ENCODE assay signal across 20 cellular contexts in genomic region chr13:76754414-76754813, GRCh38.
A peak's percentile ranks its signal among the peaks of the same experiment; 100 is the strongest.
DNase-seq lines count a peak whose midpoint lies in the region; ATAC-seq, FAIRE-seq and TF ChIP-seq lines count a peak whose summit lies in the region.
"Had no signal": no experiment of that assay in that cellular context is flagged by ENCODE, and none has a peak within 500 bp of the region (broad histone marks: within the 10 kb centered on the region; RNA-seq: fewer than 3 reads in every experiment).

No MANE protein-coding gene starts in this region.

- peak; percentile 42 to 72 (median 56) for ATAC-seq in right lobe of liver
- ATAC-seq in HepG2 = no peak
- ATAC-seq in right cardiac atrium = peak; percentile 54 to 92
- no peak for ATAC-seq in naive thymus-derived CD4-positive, alpha-beta T cell
- ATAC-seq: left colon, Panc1, WTC11 had no signal

- H3K9me3 Mint-ChIP-seq in naive thymus-derived CD4-positive, alpha-beta T cell = no peaks in the 10 kb centered on the region
- H3K9me3 Mint-ChIP-seq: endodermal cell, WTC11 had no signal

- H3K9me3 ChIP-seq in right lobe of liver = no peaks in the 10 kb centered on the region
- no peaks in the 10 kb centered on the region for H3K9me3 ChIP-seq in HepG2 (ENCODE audit: low read length)
- H3K9me3 ChIP-seq in right cardiac atrium (ENCODE audit: control insufficient read depth, low read length) = no peaks in the 10 kb centered on the region
- H3K9me3 ChIP-seq in vagina = no peaks in the 10 kb centered on the region
- no peaks in the 10 kb centered on the region for H3K9me3 ChIP-seq in naive thymus-derived CD4-positive, alpha-beta T cell (ENCODE audit: control insufficient read depth in 2 of 3, low read length in 3 of 3)

- H3K4me1 ChIP-seq in right lobe of liver (no peaks in the 10 kb centered on the region), HepG2 (ENCODE audit: insufficient read depth, low read length) (no peaks in the 10 kb centered on the region), right cardiac atrium (ENCODE audit: control insufficient read depth, insufficient read depth, low read length) (peaks cover 2% of the 10 kb centered on the region), vagina (no peaks in the 10 kb centered on the region)
- no peaks in the 10 kb centered on the region for H3K4me1 ChIP-seq in naive thymus-derived CD4-positive, alpha-beta T cell (ENCODE audit: control insufficient read depth in 2 of 2, insufficient read depth in 2 of 2, low read length in 2 of 2)

- TF ChIP-seq POLR2A in right lobe of liver (IDR thresholded peaks at IDR 0.05) (no peak), HepG2 (IDR thresholded peaks at IDR 0.05; ENCODE audit: insufficient read depth in 1 of 2, low read depth in 2 of 2, low read length in 2 of 2) (no peak), vagina (IDR thresholded peaks at IDR 0.05) (no peak)

- H3K27me3 Mint-ChIP-seq in naive thymus-derived CD4-positive, alpha-beta T cell = peaks cover 0 to 26% (median 10%) of the 10 kb centered on the region in 5 donors
- H3K27me3 Mint-ChIP-seq: naive B cell had no signal

- POLR2A ChIA-PET in HepG2 (lab: Yijun Ruan, JAX) = no interaction called here
- POLR2A ChIA-PET in naive thymus-derived CD4-positive, alpha-beta T cell (lab: Charles Lee) = interaction anchor here (0.6 kb wide), 1 partner anchor 22 kb away, joined by 4 read pairs; no protein-coding TSS in a partner anchor

- H3K4me3 ChIP-seq in right lobe of liver = no peak overlapping the region
- H3K4me3 ChIP-seq in HepG2 (replicated peaks in 1 of 3; ENCODE audit: insufficient read depth in 1 of 3, low read depth in 2 of 3, low read length in 3 of 3) = no peak overlapping the region
- H3K4me3 ChIP-seq in epithelial cell of esophagus (ENCODE audit: low read length) = no peak overlapping the region
- H3K4me3 ChIP-seq in right cardiac atrium (ENCODE audit: low read length) = no peak overlapping the region
- H3K4me3 ChIP-seq in vagina = no peak overlapping the region
- no peak overlapping the region for H3K4me3 ChIP-seq in naive thymus-derived CD4-positive, alpha-beta T cell (ENCODE audit: low read length)

- CTCF ChIA-PET in HepG2 (lab: Yijun Ruan, JAX; ENCODE audit: low intra/inter-chr PET ratio, low total read pairs) = no interaction called here
- CTCF ChIA-PET in naive thymus-derived CD4-positive, alpha-beta T cell (lab: Charles Lee) = interaction anchor here (0.7 kb wide), 1 partner anchor 241 kb away, joined by 8 read pairs; no protein-coding TSS in a partner anchor

- peaks cover 0 to 3% (median 0%) of the 10 kb centered on the region in 7 donors for H3K4me1 Mint-ChIP-seq in naive thymus-derived CD4-positive, alpha-beta T cell
- H3K4me1 Mint-ChIP-seq: CD4-positive, alpha-beta memory T cell; naive B cell; WTC11 had no signal

- no peak overlapping the region for H3K27ac ChIP-seq in right lobe of liver
- H3K27ac ChIP-seq in HepG2 (ENCODE audit: extremely low read length, insufficient read depth, low read length) = no peak overlapping the region
- H3K27ac ChIP-seq in right cardiac atrium (ENCODE audit: low read length) = no peak overlapping the region
- H3K27ac ChIP-seq in vagina = no peak overlapping the region
- no peak overlapping the region for H3K27ac ChIP-seq in naive thymus-derived CD4-positive, alpha-beta T cell (ENCODE audit: low read depth, low read length)

- BruUV-seq in HepG2 (replicated peaks; lab: Mats Ljungman, UMichigan) = no TSS peak

- in situ Hi-C loops in HepG2 (cut with HindIII; ENCODE audit: extremely low pct_ligation_motif_present, low pct_unique_long_range_greater_than_20kb) = no loop called here

- no peak overlapping the region for H3K4me3 Mint-ChIP-seq in naive thymus-derived CD4-positive, alpha-beta T cell
- H3K4me3 Mint-ChIP-seq: CD4-positive, alpha-beta memory T cell; endodermal cell; naive B cell; WTC11 had no signal

- H3K9ac ChIP-seq in HepG2 (ENCODE audit: insufficient read depth, low read depth, low read length) = no peak overlapping the region

- TF ChIP-seq EP300 in HepG2 (IDR thresholded peaks at IDR 0.05; ENCODE audit: low read depth in 2 of 2, low read length in 2 of 2) = no peak
- TF ChIP-seq EP300 in HepG2 (CRISPR knock-in tag; IDR thresholded peaks at IDR 0.05; ENCODE audit: borderline replicate concordance) = no peak

- no peak for FAIRE-seq in HepG2 (lab: Jason Lieb, UNC)

- no peak overlapping the region for H3K4me2 ChIP-seq in HepG2 (ENCODE audit: low read depth, low read length)

- H3K27ac Mint-ChIP-seq in naive thymus-derived CD4-positive, alpha-beta T cell = no peak overlapping the region
- H3K27ac Mint-ChIP-seq: CD4-positive, alpha-beta memory T cell; endodermal cell; naive B cell; WTC11 had no signal

- no peak for TF ChIP-seq RAD21 in HepG2 (CRISPR knock-in tag; IDR thresholded peaks at IDR 0.05)

- WGBS in right lobe of liver (ENCODE audit: insufficient coverage, low coverage, low lambda C conversion rate, missing lambda C conversion rate) = 38% methylated on average over 4 of the region's 4 CpGs
- WGBS in HepG2 (ENCODE audit: low lambda C conversion rate) = 33% methylated on average over 4 of the region's 4 CpGs
- 48% methylated on average over 4 of the region's 4 CpGs for WGBS in right cardiac atrium

- intact Hi-C loops in right lobe of liver (cut with DNase I) (no loop called here), HepG2 (cut with micrococcal nuclease; ENCODE audit: unreplicated experiment) (no loop called here), right cardiac atrium (cut with DNase I) (no loop called here), vagina (cut with DNase I) (no loop called here)
- intact Hi-C loops in naive thymus-derived CD4-positive, alpha-beta T cell (cut with micrococcal nuclease) = no loop called here

- H3K79me2 ChIP-seq in HepG2 (ENCODE audit: insufficient read depth, low read length) = no peaks in the 10 kb centered on the region

- H2AFZ ChIP-seq in HepG2 (ENCODE audit: low read length) = no peak overlapping the region

- TF ChIP-seq CTCF in right lobe of liver (IDR thresholded peaks at IDR 0.05) (no peak), HepG2 (CRISPR knock-in tag; IDR thresholded peaks at IDR 0.05) (no peak), epithelial cell of esophagus (IDR thresholded peaks at IDR 0.05; ENCODE audit: insufficient read depth, low read depth, low read length, missing control alignments) (no peak), vagina (IDR thresholded peaks at IDR 0.05) (no peak)

- H3K27me3 ChIP-seq in right lobe of liver (no peaks in the 10 kb centered on the region), HepG2 (ENCODE audit: control insufficient read depth in 1 of 2, insufficient read depth in 2 of 2, low read length in 2 of 2) (no peaks in the 10 kb centered on the region; a peak in 1 of 5 replicates), right cardiac atrium (ENCODE audit: control insufficient read depth, insufficient read depth) (no peaks in the 10 kb centered on the region), vagina (no peaks in the 10 kb centered on the region)
- no peaks in the 10 kb centered on the region for H3K27me3 ChIP-seq in naive thymus-derived CD4-positive, alpha-beta T cell (ENCODE audit: control insufficient read depth in 2 of 2, insufficient read depth in 2 of 2, low read length in 2 of 2)

- H3K36me3 ChIP-seq in right lobe of liver = no peaks in the 10 kb centered on the region
- no peaks in the 10 kb centered on the region for H3K36me3 ChIP-seq in HepG2 (replicated peaks in 1 of 2; ENCODE audit: control insufficient read depth in 1 of 2, insufficient read depth in 2 of 2, low read length in 2 of 2)
- H3K36me3 ChIP-seq in vagina = no peaks in the 10 kb centered on the region
- H3K36me3 ChIP-seq in naive thymus-derived CD4-positive, alpha-beta T cell (ENCODE audit: control insufficient read depth in 2 of 3, insufficient read depth in 3 of 3, low read length in 3 of 3) = no peaks in the 10 kb centered on the region

- DNase-seq in right lobe of liver (no peak), HepG2 (ENCODE audit: low spot score) (no peak), epithelial cell of esophagus (ENCODE audit: low read depth) (peak; percentile 88), right cardiac atrium (peak in 1 of 3 donors; percentile 11), T1000 (lab: John Stamatoyannopoulos, UW) (no peak), OCI-M1 (lab: John Stamatoyannopoulos, UW) (no peak), vagina (ENCODE audit: extremely low spot score in 2 of 2) (no peak)
- DNase-seq in naive thymus-derived CD4-positive, alpha-beta T cell = no peak
- DNase-seq: ACHN; activated gamma-delta T cell; CD4-positive, alpha-beta memory T cell; endodermal cell; left colon; naive B cell; NCI-H187 treated with DMSO at 0.1 percent for 48 hours; NCI-H524 treated with DMSO at 0.1 percent for 48 hours; stimulated activated CD4-positive, alpha-beta T cell treated with anti-CD3 and anti-CD28 coated beads, Interleukin-2, amount 100 ng/mL, for 24 hours; T-helper 1 cell had no signal

- H3K36me3 Mint-ChIP-seq in naive thymus-derived CD4-positive, alpha-beta T cell = no peaks in the 10 kb centered on the region
- H3K36me3 Mint-ChIP-seq: CD4-positive, alpha-beta memory T cell; naive B cell; WTC11 had no signal

- H4K20me1 ChIP-seq in HepG2 (ENCODE audit: insufficient read depth, low read length) = no peaks in the 10 kb centered on the region

TF ChIP-seq in HepG2, 621 proteins besides CTCF, POLR2A, EP300 and RAD21:
- TF ChIP-seq THYN1 (CRISPR knock-in tag; IDR thresholded peaks at IDR 0.05; ENCODE audit: borderline replicate concordance, low read depth) (no peak), SMYD3 (CRISPR knock-in tag; IDR thresholded peaks at IDR 0.05) (no peak), ZNF790 (CRISPR knock-in tag; IDR thresholded peaks at IDR 0.05; ENCODE audit: borderline replicate concordance) (no peak), POLR2G (IDR thresholded peaks at IDR 0.05; ENCODE audit: low read depth, low read length) (no peak), RFX1 (IDR thresholded peaks at IDR 0.05) (no peak), HOXA9 (CRISPR knock-in tag; IDR thresholded peaks at IDR 0.05; ENCODE audit: borderline replicate concordance) (no peak)
TF ChIP-seq in HepG2: peak in this region for 0.

Comparison
In these comparisons a context has a peak if more than half of its experiments do, and no peak if none do; other contexts are left out.
1. ATAC-seq: peak in right lobe of liver (4 of 4) and right cardiac atrium (2 of 2); none in HepG2 (single experiment) and naive thymus-derived CD4-positive, alpha-beta T cell (single experiment).